ENCODE assay signal across 1 cellular context in the genomic region with DNA sequence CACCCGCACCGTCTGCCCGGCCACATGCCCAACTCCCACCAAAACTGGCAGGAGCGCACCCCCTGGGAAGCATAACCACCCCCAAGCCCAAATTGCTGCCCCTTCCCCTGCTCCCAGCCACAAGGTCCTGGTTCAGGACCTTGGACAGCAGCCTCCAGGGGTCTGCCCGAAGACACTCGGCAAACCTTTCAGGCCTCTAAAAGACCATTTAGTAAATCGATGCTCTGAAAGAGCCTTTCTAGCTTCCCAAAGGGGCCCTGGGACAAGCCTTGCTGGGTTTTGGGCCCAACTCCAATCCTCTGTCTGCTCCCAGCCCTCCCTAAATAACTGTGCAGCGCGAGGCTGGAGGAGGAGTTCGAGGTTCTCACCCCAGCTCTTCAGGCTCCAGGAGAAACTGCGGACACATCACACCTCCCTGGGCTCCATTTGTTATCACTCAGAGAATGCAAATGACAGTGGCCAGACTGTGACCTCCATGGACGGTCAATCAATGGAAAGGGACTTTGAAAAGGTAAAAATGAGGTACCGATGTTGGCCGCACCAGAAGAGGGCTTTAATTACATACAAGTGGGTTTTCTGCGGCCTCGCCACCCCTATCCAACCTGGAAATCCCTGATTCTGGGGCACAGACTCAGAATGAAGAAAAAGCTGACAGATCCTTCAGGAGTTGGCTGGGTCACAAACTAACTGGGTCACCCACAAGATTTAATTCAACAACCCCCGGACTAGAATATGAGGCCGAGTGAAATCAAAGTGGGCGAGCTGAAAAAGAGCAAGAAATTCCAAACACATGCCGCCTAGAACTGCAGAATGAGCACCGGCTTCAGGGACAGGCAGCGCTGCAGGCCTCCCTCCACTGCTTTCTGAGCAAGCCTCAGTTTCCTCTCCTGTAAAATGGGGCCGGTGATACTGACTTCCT.
A peak's percentile ranks its signal among the peaks of the same experiment; 100 is the strongest.
TF ChIP-seq lines count a peak whose summit lies in the region.

No MANE protein-coding gene starts in this region.

TF ChIP-seq in HepG2, 621 proteins besides CTCF, POLR2A, EP300 and RAD21 (continued from another document and continues in another):
- TF ChIP-seq ZNF879 (CRISPR knock-in tag; IDR thresholded peaks at IDR 0.05): no peak
- no peak for TF ChIP-seq AKAP8 (CRISPR knock-in tag; IDR thresholded peaks at IDR 0.05)
- no peak for TF ChIP-seq FOXJ3 (CRISPR knock-in tag; IDR thresholded peaks at IDR 0.05; ENCODE audit: borderline replicate concordance)
- no peak for TF ChIP-seq ZNF333 (CRISPR knock-in tag; IDR thresholded peaks at IDR 0.05; ENCODE audit: borderline replicate concordance)
- 0 out of 2 replicates have a peak, but pooled peaks have one; percentile 24 for TF ChIP-seq IRX3 (CRISPR knock-in tag; IDR thresholded peaks at IDR 0.05; ENCODE audit: borderline replicate concordance, low read depth)
- TF ChIP-seq SMAD9 (CRISPR knock-in tag; IDR thresholded peaks at IDR 0.05): no peak
- TF ChIP-seq, protein P1, sequence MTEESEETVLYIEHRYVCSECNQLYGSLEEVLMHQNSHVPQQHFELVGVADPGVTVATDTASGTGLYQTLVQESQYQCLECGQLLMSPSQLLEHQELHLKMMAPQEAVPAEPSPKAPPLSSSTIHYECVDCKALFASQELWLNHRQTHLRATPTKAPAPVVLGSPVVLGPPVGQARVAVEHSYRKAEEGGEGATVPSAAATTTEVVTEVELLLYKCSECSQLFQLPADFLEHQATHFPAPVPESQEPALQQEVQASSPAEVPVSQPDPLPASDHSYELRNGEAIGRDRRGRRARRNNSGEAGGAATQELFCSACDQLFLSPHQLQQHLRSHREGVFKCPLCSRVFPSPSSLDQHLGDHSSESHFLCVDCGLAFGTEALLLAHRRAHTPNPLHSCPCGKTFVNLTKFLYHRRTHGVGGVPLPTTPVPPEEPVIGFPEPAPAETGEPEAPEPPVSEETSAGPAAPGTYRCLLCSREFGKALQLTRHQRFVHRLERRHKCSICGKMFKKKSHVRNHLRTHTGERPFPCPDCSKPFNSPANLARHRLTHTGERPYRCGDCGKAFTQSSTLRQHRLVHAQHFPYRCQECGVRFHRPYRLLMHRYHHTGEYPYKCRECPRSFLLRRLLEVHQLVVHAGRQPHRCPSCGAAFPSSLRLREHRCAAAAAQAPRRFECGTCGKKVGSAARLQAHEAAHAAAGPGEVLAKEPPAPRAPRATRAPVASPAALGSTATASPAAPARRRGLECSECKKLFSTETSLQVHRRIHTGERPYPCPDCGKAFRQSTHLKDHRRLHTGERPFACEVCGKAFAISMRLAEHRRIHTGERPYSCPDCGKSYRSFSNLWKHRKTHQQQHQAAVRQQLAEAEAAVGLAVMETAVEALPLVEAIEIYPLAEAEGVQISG (CRISPR knock-in tag; IDR thresholded peaks at IDR 0.05): peak; percentile 40; the same call in 1 of the 2 replicates
- TF ChIP-seq LCORL (IDR thresholded peaks at IDR 0.05): no peak
- TF ChIP-seq LCORL (CRISPR knock-in tag; IDR thresholded peaks at IDR 0.05): no peak
- no peak for TF ChIP-seq MBNL3 (CRISPR knock-in tag; conservative IDR thresholded peaks at IDR 0.05)
- TF ChIP-seq, protein P2, sequence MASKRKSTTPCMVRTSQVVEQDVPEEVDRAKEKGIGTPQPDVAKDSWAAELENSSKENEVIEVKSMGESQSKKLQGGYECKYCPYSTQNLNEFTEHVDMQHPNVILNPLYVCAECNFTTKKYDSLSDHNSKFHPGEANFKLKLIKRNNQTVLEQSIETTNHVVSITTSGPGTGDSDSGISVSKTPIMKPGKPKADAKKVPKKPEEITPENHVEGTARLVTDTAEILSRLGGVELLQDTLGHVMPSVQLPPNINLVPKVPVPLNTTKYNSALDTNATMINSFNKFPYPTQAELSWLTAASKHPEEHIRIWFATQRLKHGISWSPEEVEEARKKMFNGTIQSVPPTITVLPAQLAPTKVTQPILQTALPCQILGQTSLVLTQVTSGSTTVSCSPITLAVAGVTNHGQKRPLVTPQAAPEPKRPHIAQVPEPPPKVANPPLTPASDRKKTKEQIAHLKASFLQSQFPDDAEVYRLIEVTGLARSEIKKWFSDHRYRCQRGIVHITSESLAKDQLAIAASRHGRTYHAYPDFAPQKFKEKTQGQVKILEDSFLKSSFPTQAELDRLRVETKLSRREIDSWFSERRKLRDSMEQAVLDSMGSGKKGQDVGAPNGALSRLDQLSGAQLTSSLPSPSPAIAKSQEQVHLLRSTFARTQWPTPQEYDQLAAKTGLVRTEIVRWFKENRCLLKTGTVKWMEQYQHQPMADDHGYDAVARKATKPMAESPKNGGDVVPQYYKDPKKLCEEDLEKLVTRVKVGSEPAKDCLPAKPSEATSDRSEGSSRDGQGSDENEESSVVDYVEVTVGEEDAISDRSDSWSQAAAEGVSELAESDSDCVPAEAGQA (IDR thresholded peaks at IDR 0.05; ENCODE audit: low read depth): no peak
- TF ChIP-seq, protein P2 (CRISPR knock-in tag; IDR thresholded peaks at IDR 0.05; ENCODE audit: borderline replicate concordance): no peak
- TF ChIP-seq, protein P3, sequence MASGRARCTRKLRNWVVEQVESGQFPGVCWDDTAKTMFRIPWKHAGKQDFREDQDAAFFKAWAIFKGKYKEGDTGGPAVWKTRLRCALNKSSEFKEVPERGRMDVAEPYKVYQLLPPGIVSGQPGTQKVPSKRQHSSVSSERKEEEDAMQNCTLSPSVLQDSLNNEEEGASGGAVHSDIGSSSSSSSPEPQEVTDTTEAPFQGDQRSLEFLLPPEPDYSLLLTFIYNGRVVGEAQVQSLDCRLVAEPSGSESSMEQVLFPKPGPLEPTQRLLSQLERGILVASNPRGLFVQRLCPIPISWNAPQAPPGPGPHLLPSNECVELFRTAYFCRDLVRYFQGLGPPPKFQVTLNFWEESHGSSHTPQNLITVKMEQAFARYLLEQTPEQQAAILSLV (CRISPR knock-in tag; IDR thresholded peaks at IDR 0.05; ENCODE audit: borderline replicate concordance): peak; percentile 47; the same call in 1 of the 2 replicates
- 0 out of 2 replicates have a peak, but pooled peaks have one; percentile 49 for TF ChIP-seq ATAD3A (CRISPR knock-in tag; IDR thresholded peaks at IDR 0.05)
- no peak for TF ChIP-seq GATAD2A (CRISPR knock-in tag; IDR thresholded peaks at IDR 0.05)
- TF ChIP-seq GFI1 (CRISPR knock-in tag; IDR thresholded peaks at IDR 0.05; ENCODE audit: borderline replicate concordance): no peak
- no peak for TF ChIP-seq ZNF850 (CRISPR knock-in tag; conservative IDR thresholded peaks at IDR 0.05)
- TF ChIP-seq ZNF350 (CRISPR knock-in tag; IDR thresholded peaks at IDR 0.05; ENCODE audit: borderline replicate concordance, low read depth): no peak
- TF ChIP-seq ZNF644 (CRISPR knock-in tag; IDR thresholded peaks at IDR 0.05; ENCODE audit: low read depth): no peak
- TF ChIP-seq, protein P4, sequence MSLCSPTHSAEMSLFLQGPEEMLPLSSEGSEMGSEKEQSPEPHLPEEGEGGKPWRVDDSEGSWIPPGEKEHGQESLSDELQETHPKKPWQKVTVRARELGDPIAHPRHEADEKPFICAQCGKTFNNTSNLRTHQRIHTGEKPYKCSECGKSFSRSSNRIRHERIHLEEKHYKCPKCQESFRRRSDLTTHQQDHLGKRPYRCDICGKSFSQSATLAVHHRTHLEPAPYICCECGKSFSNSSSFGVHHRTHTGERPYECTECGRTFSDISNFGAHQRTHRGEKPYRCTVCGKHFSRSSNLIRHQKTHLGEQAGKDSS (CRISPR knock-in tag; IDR thresholded peaks at IDR 0.05; ENCODE audit: borderline replicate concordance, low read depth): no peak
- peak; percentile 75 for TF ChIP-seq MEIS2 (CRISPR knock-in tag; IDR thresholded peaks at IDR 0.05)
- TF ChIP-seq FOXK2 (IDR thresholded peaks at IDR 0.05): no peak
- no peak for TF ChIP-seq ZNF674 (CRISPR knock-in tag; IDR thresholded peaks at IDR 0.05; ENCODE audit: low read depth)
- TF ChIP-seq FOXM1 (CRISPR knock-in tag; IDR thresholded peaks at IDR 0.05): no peak
- TF ChIP-seq BCL6 (CRISPR knock-in tag; IDR thresholded peaks at IDR 0.05): no peak
- TF ChIP-seq ZMAT3 (CRISPR knock-in tag; conservative IDR thresholded peaks at IDR 0.05): no peak
- TF ChIP-seq, protein P5, sequence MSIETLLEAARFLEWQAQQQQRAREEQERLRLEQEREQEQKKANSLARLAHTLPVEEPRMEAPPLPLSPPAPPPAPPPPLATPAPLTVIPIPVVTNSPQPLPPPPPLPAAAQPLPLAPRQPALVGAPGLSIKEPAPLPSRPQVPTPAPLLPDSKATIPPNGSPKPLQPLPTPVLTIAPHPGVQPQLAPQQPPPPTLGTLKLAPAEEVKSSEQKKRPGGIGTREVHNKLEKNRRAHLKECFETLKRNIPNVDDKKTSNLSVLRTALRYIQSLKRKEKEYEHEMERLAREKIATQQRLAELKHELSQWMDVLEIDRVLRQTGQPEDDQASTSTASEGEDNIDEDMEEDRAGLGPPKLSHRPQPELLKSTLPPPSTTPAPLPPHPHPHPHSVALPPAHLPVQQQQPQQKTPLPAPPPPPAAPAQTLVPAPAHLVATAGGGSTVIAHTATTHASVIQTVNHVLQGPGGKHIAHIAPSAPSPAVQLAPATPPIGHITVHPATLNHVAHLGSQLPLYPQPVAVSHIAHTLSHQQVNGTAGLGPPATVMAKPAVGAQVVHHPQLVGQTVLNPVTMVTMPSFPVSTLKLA (IDR thresholded peaks at IDR 0.05): no peak
- TF ChIP-seq KDM5A (IDR thresholded peaks at IDR 0.05; ENCODE audit: borderline replicate concordance, low read length): no peak
- TF ChIP-seq SNRNP70 (IDR thresholded peaks at IDR 0.05; ENCODE audit: low read depth, low read length): no peak
- TF ChIP-seq, protein P6, sequence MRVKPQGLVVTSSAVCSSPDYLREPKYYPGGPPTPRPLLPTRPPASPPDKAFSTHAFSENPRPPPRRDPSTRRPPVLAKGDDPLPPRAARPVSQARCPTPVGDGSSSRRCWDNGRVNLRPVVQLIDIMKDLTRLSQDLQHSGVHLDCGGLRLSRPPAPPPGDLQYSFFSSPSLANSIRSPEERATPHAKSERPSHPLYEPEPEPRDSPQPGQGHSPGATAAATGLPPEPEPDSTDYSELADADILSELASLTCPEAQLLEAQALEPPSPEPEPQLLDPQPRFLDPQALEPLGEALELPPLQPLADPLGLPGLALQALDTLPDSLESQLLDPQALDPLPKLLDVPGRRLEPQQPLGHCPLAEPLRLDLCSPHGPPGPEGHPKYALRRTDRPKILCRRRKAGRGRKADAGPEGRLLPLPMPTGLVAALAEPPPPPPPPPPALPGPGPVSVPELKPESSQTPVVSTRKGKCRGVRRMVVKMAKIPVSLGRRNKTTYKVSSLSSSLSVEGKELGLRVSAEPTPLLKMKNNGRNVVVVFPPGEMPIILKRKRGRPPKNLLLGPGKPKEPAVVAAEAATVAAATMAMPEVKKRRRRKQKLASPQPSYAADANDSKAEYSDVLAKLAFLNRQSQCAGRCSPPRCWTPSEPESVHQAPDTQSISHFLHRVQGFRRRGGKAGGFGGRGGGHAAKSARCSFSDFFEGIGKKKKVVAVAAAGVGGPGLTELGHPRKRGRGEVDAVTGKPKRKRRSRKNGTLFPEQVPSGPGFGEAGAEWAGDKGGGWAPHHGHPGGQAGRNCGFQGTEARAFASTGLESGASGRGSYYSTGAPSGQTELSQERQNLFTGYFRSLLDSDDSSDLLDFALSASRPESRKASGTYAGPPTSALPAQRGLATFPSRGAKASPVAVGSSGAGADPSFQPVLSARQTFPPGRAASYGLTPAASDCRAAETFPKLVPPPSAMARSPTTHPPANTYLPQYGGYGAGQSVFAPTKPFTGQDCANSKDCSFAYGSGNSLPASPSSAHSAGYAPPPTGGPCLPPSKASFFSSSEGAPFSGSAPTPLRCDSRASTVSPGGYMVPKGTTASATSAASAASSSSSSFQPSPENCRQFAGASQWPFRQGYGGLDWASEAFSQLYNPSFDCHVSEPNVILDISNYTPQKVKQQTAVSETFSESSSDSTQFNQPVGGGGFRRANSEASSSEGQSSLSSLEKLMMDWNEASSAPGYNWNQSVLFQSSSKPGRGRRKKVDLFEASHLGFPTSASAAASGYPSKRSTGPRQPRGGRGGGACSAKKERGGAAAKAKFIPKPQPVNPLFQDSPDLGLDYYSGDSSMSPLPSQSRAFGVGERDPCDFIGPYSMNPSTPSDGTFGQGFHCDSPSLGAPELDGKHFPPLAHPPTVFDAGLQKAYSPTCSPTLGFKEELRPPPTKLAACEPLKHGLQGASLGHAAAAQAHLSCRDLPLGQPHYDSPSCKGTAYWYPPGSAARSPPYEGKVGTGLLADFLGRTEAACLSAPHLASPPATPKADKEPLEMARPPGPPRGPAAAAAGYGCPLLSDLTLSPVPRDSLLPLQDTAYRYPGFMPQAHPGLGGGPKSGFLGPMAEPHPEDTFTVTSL (CRISPR knock-in tag; IDR thresholded peaks at IDR 0.05; ENCODE audit: borderline replicate concordance): no peak
- no peak for TF ChIP-seq ZNF720 (CRISPR knock-in tag; IDR thresholded peaks at IDR 0.05)
- TF ChIP-seq CHD2 (IDR thresholded peaks at IDR 0.05; ENCODE audit: low read depth, low read length): no peak
- TF ChIP-seq MIER3 (CRISPR knock-in tag; IDR thresholded peaks at IDR 0.05; ENCODE audit: borderline replicate concordance): no peak
- TF ChIP-seq, protein P7, sequence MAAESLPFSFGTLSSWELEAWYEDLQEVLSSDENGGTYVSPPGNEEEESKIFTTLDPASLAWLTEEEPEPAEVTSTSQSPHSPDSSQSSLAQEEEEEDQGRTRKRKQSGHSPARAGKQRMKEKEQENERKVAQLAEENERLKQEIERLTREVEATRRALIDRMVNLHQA (CRISPR knock-in tag; IDR thresholded peaks at IDR 0.05): no peak
- TF ChIP-seq KDM6A (CRISPR knock-in tag; IDR thresholded peaks at IDR 0.05; ENCODE audit: low read depth): no peak
